Comparison of ENCODE assay signal across 1 cellular context in genomic region chr19:33628921-33629825, GRCh38.
TF ChIP-seq lines count a peak whose summit lies in the region.

No MANE protein-coding gene starts in this region.

TF ChIP-seq in WTC11, 78 proteins besides CTCF, POLR2A, EP300 and RAD21 (continued from another document):
- TF ChIP-seq HMGXB4 (CRISPR knock-in tag; IDR thresholded peaks at IDR 0.05) (no peak), E2F4 (CRISPR knock-in tag; IDR thresholded peaks at IDR 0.05; ENCODE audit: borderline replicate concordance, low read depth) (no peak), RELA (CRISPR knock-in tag; IDR thresholded peaks at IDR 0.05; ENCODE audit: borderline replicate concordance) (no peak), MAX (CRISPR knock-in tag; IDR thresholded peaks at IDR 0.05) (no peak)
